Comparison of ENCODE assay signal across 8 cellular contexts in the genomic region with DNA sequence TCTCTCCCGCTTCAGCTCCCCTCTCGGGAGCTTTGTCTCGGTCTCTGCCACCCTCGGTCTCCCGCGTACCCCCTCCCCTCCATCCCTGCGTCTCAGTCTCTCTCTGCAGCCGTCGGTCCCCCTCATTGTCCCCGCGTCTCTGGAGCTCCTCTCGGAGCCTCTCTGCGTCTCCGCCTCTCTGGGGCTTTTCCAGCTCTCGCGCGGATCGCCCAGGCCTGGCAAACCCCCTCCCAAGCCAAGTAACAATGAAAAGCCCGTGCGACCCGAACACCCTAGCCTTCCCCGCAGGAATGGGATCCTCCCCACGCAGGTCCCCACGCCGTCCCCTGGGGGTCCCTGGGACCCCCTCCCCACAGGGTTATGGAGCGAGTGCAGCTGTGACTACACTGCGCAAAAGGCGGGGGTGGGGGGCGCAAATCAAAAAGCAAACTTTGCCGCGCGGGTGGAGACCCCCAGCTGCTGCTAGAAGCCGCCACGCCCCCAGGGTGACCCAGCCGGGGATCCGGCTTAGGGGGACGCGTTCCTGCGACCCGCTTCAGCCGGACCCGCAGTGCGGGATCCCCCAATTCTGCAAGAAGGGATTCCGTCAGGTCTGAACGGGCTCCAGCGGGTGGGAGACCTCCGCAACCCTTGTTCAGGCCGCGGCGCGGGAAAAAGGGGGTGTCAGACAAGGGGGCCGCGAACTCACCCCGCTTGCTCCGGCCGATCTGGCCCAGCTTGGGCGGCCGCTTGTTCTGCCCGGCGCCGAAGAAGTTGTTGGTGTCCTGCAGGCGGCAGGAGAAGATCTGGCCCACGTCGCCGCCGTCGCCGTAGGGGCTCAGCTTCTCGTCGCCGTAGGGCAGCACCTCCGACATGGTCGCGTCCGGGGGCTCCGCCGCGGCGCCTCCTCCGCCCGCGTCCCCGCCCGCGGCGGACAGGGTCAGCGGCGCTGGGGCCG. TPM values are rescaled to one million over a fixed set of nuclear protein-coding genes. Genes with fewer than 3 reads are reported as not detected.
DNase-seq lines count a peak whose midpoint lies in the region; ATAC-seq and TF ChIP-seq lines count a peak whose summit lies in the region.

No MANE protein-coding gene starts in this region.

- H3K9me3 ChIP-seq in iPS-15b (ENCODE audit: control insufficient read depth, insufficient read depth, low read length): no peaks in the 10 kb centered on the region
- no peaks in the 10 kb centered on the region for H3K9me3 ChIP-seq in smooth muscle cell (replicated peaks; ENCODE audit: low read depth)

- peaks cover 17% of the 10 kb centered on the region for H3K4me1 Mint-ChIP-seq in activated naive CD8-positive, alpha-beta T cell (ENCODE audit: low read depth)

- H3K27me3 ChIP-seq in iPS-15b (ENCODE audit: control insufficient read depth, insufficient read depth, low read length) (peaks cover 86% of the 10 kb centered on the region), smooth muscle cell (ENCODE audit: low read depth) (no peaks in the 10 kb centered on the region)

- H3K27ac ChIP-seq in smooth muscle cell (ENCODE audit: low read depth): no peak overlapping the region

- peaks cover 23% of the 10 kb centered on the region for H4K20me1 ChIP-seq in smooth muscle cell (ENCODE audit: low read depth)

- no peaks in the 10 kb centered on the region for H3K36me3 ChIP-seq in iPS-15b (ENCODE audit: control insufficient read depth, insufficient read depth, low read length)
- no peaks in the 10 kb centered on the region for H3K36me3 ChIP-seq in smooth muscle cell (ENCODE audit: low read depth)

- H3K4me3 Mint-ChIP-seq in activated naive CD8-positive, alpha-beta T cell: peak overlapping the region; percentile 83

- no peaks in the 10 kb centered on the region for H3F3A ChIP-seq in smooth muscle cell (ENCODE audit: low read depth)

- H3K36me3 Mint-ChIP-seq in activated naive CD8-positive, alpha-beta T cell: no peaks in the 10 kb centered on the region

- peaks cover 27% of the 10 kb centered on the region for H3K27me3 Mint-ChIP-seq in activated naive CD8-positive, alpha-beta T cell

- H3K4me1 ChIP-seq in iPS-15b (ENCODE audit: control insufficient read depth, insufficient read depth, low read length) (peaks cover 9% of the 10 kb centered on the region), smooth muscle cell (ENCODE audit: low read depth) (peaks cover 23% of the 10 kb centered on the region)

- peak overlapping the region; percentile 68 for H3K4me3 ChIP-seq in iPS-15b (ENCODE audit: low read depth, low read length)
- H3K4me3 ChIP-seq in smooth muscle cell: peak overlapping the region; percentile 78

- peak overlapping the region; percentile 89 for H3K4me2 ChIP-seq in smooth muscle cell

- H3K79me2 ChIP-seq in smooth muscle cell (ENCODE audit: low read depth): peaks cover 22% of the 10 kb centered on the region

- peak; percentile 60 for DNase-seq in NCI-H345 (lab: John Stamatoyannopoulos, UW)
- no peak for DNase-seq in NCI-H345 treated with DMSO at 0.1 percent for 48 hours (lab: John Stamatoyannopoulos, UW; ENCODE audit: unreplicated experiment)
- DNase-seq in smooth muscle cell (lab: John Stamatoyannopoulos, UW; ENCODE audit: unreplicated experiment): no peak

- ATAC-seq in GM21529 (IDR thresholded peaks at IDR 0.05; ENCODE audit: unreplicated experiment) (no peak), HG03175 (IDR thresholded peaks at IDR 0.05; ENCODE audit: unreplicated experiment) (no peak), GM18909 (IDR thresholded peaks at IDR 0.05; ENCODE audit: poor library complexity, unreplicated experiment) (no peak)

- peak overlapping the region; percentile 5 for H2AFZ ChIP-seq in smooth muscle cell (ENCODE audit: low read depth)

- TF ChIP-seq CTCF in smooth muscle cell (IDR thresholded peaks at IDR 0.05; ENCODE audit: borderline replicate concordance, insufficient read depth, poor library complexity, severe bottlenecking): no peak

- H3K27ac Mint-ChIP-seq in activated naive CD8-positive, alpha-beta T cell: no peak overlapping the region

- H3K9ac ChIP-seq in iPS-15b (ENCODE audit: low read depth, low read length) (no peak overlapping the region), smooth muscle cell (ENCODE audit: low read depth) (peak overlapping the region; percentile 54)

- H3K9me3 Mint-ChIP-seq in activated naive CD8-positive, alpha-beta T cell (ENCODE audit: low read depth): no peaks in the 10 kb centered on the region

- WGBS in smooth muscle cell (ENCODE audit: low lambda C conversion rate): 1% methylated on average over 77 of the region's 89 CpGs

RNA-seq across cellular contexts. Expression of a gene that starts 1.2 kb away (rescaled TPM):
- total RNA-seq in smooth muscle cell: 13.2 and 15.9 TPM in 2 replicates
- polyA plus RNA-seq in smooth muscle cell: 11.0 TPM in 2 replicates

RNA-seq across cellular contexts. Expression of a gene that starts 23.2 kb away (rescaled TPM):
- 30.6 and 38.7 TPM in 2 replicates for total RNA-seq in smooth muscle cell
- polyA plus RNA-seq in smooth muscle cell: 38.4 and 42.4 TPM in 2 replicates
